7 cellular contexts compared by ENCODE assay signal in genomic region chr20:52193133-52193532, GRCh38. TPM values are rescaled to one million over a fixed set of nuclear protein-coding genes. Genes with fewer than 3 reads are reported as not detected.
A peak's percentile ranks its signal among the peaks of the same experiment; 100 is the strongest.
DNase-seq lines count a peak whose midpoint lies in the region; ATAC-seq, FAIRE-seq and TF ChIP-seq lines count a peak whose summit lies in the region.

No MANE protein-coding gene starts in this region.

- TF ChIP-seq CTCF in H1 (IDR thresholded peaks at IDR 0.05; ENCODE audit: control extremely low read depth in 1 of 3, insufficient read depth in 1 of 3, low read depth in 1 of 3, low read length in 3 of 3), result no peak

- peaks cover 2% of the 10 kb centered on the region; the same call in 1 of the 2 replicates for H3K79me1 ChIP-seq in H1 (ENCODE audit: low read depth, low read length)

- CTCF ChIA-PET in CD8-positive, alpha-beta memory T cell (lab: Charles Lee), result no interaction called here
- CTCF ChIA-PET in H1 (lab: Charles Lee; ENCODE audit: partially characterized antibody), result interaction anchor here (1.2 kb wide), 1 partner anchor 40 kb away, joined by 3 read pairs; no protein-coding TSS in a partner anchor

- H3K4ac ChIP-seq in H1 (replicated peaks; ENCODE audit: insufficient read length, low read depth, low read length), result no peak overlapping the region

- no peak overlapping the region for H2BK20ac ChIP-seq in H1 (ENCODE audit: low read length)

- TF ChIP-seq EP300 in H1 (IDR thresholded peaks at IDR 0.05; ENCODE audit: borderline replicate concordance in 1 of 2, low read depth in 2 of 2, low read length in 2 of 2), result no peak

- peaks cover 17% of the 10 kb centered on the region for H3K4me1 ChIP-seq in CD8-positive, alpha-beta memory T cell (ENCODE audit: insufficient read depth, low read length)
- H3K4me1 ChIP-seq in H1 (replicated peaks in 1 of 4; ENCODE audit: control insufficient read depth in 3 of 4, insufficient read depth in 4 of 4, low read length in 3 of 4), result peaks cover 0 to 7% (median 2%) of the 10 kb centered on the region in 4 experiments; a peak in 4 of 7 replicates

- POLR2A ChIA-PET in CD8-positive, alpha-beta memory T cell (lab: Charles Lee), result no interaction called here
- POLR2A ChIA-PET in H1 (lab: Charles Lee; ENCODE audit: partially characterized antibody), result interaction anchor here (0.7 kb wide), 1 partner anchor 11 kb away, joined by 3 read pairs; no protein-coding TSS in a partner anchor

- H3K27ac ChIP-seq in CD8-positive, alpha-beta memory T cell (ENCODE audit: low read depth, low read length), result no peak overlapping the region
- H3K27ac ChIP-seq in H1 (ENCODE audit: low read depth, low read length), result no peak overlapping the region

- peaks cover 0 to 9% (median 0%) of the 10 kb centered on the region in 3 donors for H3K36me3 Mint-ChIP-seq in CD8-positive, alpha-beta memory T cell

- no peak overlapping the region for H2BK5ac ChIP-seq in H1 (ENCODE audit: low read depth, low read length)

- H2BK120ac ChIP-seq in H1 (replicated peaks; ENCODE audit: low read depth, low read length), result no peak overlapping the region

- no peak overlapping the region for H2AFZ ChIP-seq in H1 (ENCODE audit: low read length)

- peak overlapping the region in 6 of 7 donors; percentile 88 to 96 (median 92) for H3K4me3 Mint-ChIP-seq in CD8-positive, alpha-beta memory T cell

- H3K27me3 Mint-ChIP-seq in CD8-positive, alpha-beta memory T cell, result no peaks in the 10 kb centered on the region

- H2BK15ac ChIP-seq in H1 (ENCODE audit: low read length), result no peak overlapping the region

- no peaks in the 10 kb centered on the region for H3K36me3 ChIP-seq in CD8-positive, alpha-beta memory T cell (ENCODE audit: insufficient read depth, low read length)
- no peaks in the 10 kb centered on the region for H3K36me3 ChIP-seq in H1 (ENCODE audit: control insufficient read depth in 2 of 4, insufficient read depth in 4 of 4, low read length in 3 of 4)

- H2AK5ac ChIP-seq in H1 (ENCODE audit: low read depth, low read length), result no peak overlapping the region

- no peaks in the 10 kb centered on the region for H3K9me3 ChIP-seq in CD8-positive, alpha-beta memory T cell (ENCODE audit: low read length)
- H3K9me3 ChIP-seq in H1 (ENCODE audit: insufficient read depth in 2 of 2, low read depth in 1 of 2, low read length in 1 of 2), result no peaks in the 10 kb centered on the region

- peak overlapping the region in 1 of 2 experiments; percentile 91; a peak in 2 of 4 replicates for H3K4me2 ChIP-seq in H1 (ENCODE audit: insufficient read depth in 1 of 2, low read depth in 2 of 2, low read length in 2 of 2)

- no peak overlapping the region for H3K4me3 ChIP-seq in CD8-positive, alpha-beta memory T cell (ENCODE audit: low read length)
- H3K4me3 ChIP-seq in H1 (ENCODE audit: extremely low read depth in 1 of 4, insufficient read depth in 2 of 4, low read depth in 3 of 4, low read length in 4 of 4), result 0 out of 8 replicates have a peak overlapping the region, but pooled peaks of 1 of the 4 experiments have one; percentile 86

- no peak overlapping the region for H3K56ac ChIP-seq in H1 (replicated peaks; ENCODE audit: insufficient read length, low read depth, low read length)

- ATAC-seq in HG02678 (IDR thresholded peaks at IDR 0.05; ENCODE audit: unreplicated experiment), result no peak

- no peak overlapping the region for H4K5ac ChIP-seq in H1 (ENCODE audit: insufficient read length, low read depth, low read length)

- peak overlapping the region in 7 of 8 donors; percentile 31 to 98 (median 90) for H3K27ac Mint-ChIP-seq in CD8-positive, alpha-beta memory T cell

- no peak for TF ChIP-seq POLR2A in H1 (IDR thresholded peaks at IDR 0.05; ENCODE audit: control extremely low read depth in 1 of 2, low read depth in 2 of 2, low read length in 2 of 2)

- peaks cover 20 to 26% (median 25%) of the 10 kb centered on the region in 3 donors for H3K4me1 Mint-ChIP-seq in CD8-positive, alpha-beta memory T cell

- no peaks in the 10 kb centered on the region for H3K9me3 Mint-ChIP-seq in CD8-positive, alpha-beta memory T cell

- H4K91ac ChIP-seq in H1 (replicated peaks; ENCODE audit: insufficient read length, low read length), result no peak overlapping the region

- H2BK12ac ChIP-seq in H1 (ENCODE audit: low read depth, low read length), result no peak overlapping the region

- H3K14ac ChIP-seq in H1 (ENCODE audit: insufficient read length), result no peak overlapping the region

- H3K23ac ChIP-seq in H1 (ENCODE audit: insufficient read length), result no peak overlapping the region

- no peak for FAIRE-seq in H1 (lab: Jason Lieb, UNC)

- TF ChIP-seq RAD21 in H1 (IDR thresholded peaks at IDR 0.05 in 1 of 2, conservative IDR thresholded peaks at IDR 0.05 in 1 of 2; ENCODE audit: low read depth in 2 of 2, low read length in 2 of 2), result no peak

- peaks cover 7% of the 10 kb centered on the region for H3K23me2 ChIP-seq in H1 (ENCODE audit: low read depth, low read length)

- WGBS in H1 (ENCODE audit: extremely low coverage in 1 of 2, insufficient coverage in 1 of 2, insufficient read length in 1 of 2, insufficient replicate concordance in 2 of 2, low coverage in 1 of 2, low lambda C conversion rate in 2 of 2, missing lambda C conversion rate in 1 of 2), 2 experiments, result 93% methylated on average over 1 of the region's 1 CpG; no CpG with 5 or more reads in 1 of the 2 experiments

- peak overlapping the region; percentile 5; the same call in 1 of the 2 replicates for H3K18ac ChIP-seq in H1 (ENCODE audit: extremely low read depth, low read length)

- no peak for DNase-seq in CD8-positive, alpha-beta memory T cell
- DNase-seq in DMS79 treated with DMSO at 0.1 percent for 48 hours (lab: John Stamatoyannopoulos, UW) (peak; percentile 59), NCI-H524 (lab: John Stamatoyannopoulos, UW) (peak; percentile 44 to 83), H1 (ENCODE audit: low read depth in 1 of 2, low spot score in 2 of 2) (no peak), NCI-H146 treated with DMSO at 0.1 percent for 48 hours (lab: John Stamatoyannopoulos, UW; ENCODE audit: unreplicated experiment) (no peak), HPDE6-E6E7 (ENCODE audit: extremely low spot score) (no peak)

- no peaks in the 10 kb centered on the region for H4K20me1 ChIP-seq in H1 (replicated peaks in 1 of 2; ENCODE audit: control insufficient read depth in 1 of 2, insufficient read depth in 2 of 2, low read length in 2 of 2)

- H4K8ac ChIP-seq in H1 (ENCODE audit: extremely low read depth, insufficient read depth, low read length), result no peak overlapping the region

- peaks cover 0 to 19% of the 10 kb centered on the region in 2 experiments; a peak in 3 of 4 replicates for H3K79me2 ChIP-seq in H1 (ENCODE audit: control insufficient read depth in 1 of 2, insufficient read depth in 2 of 2, low read length in 2 of 2)

- H3K27me3 ChIP-seq in CD8-positive, alpha-beta memory T cell (ENCODE audit: insufficient read depth, low read length, poor library complexity, severe bottlenecking), result no peaks in the 10 kb centered on the region
- no peaks in the 10 kb centered on the region for H3K27me3 ChIP-seq in H1 (replicated peaks in 1 of 4; ENCODE audit: control insufficient read depth in 3 of 4, extremely low read depth in 1 of 4, insufficient read depth in 3 of 4, low read length in 3 of 4)

- H3K9ac ChIP-seq in H1 (replicated peaks in 1 of 4; ENCODE audit: extremely low read depth in 1 of 4, low read depth in 3 of 4, low read length in 3 of 4), result no peak overlapping the region

TF ChIP-seq in H1, 55 proteins besides CTCF, POLR2A, EP300 and RAD21 (continues in another document):
- no peak for TF ChIP-seq BACH1 (IDR thresholded peaks at IDR 0.05; ENCODE audit: low read length)
- TF ChIP-seq KDM1A (IDR thresholded peaks at IDR 0.05; ENCODE audit: borderline replicate concordance, low read length), result no peak
- TF ChIP-seq SIRT6 (IDR thresholded peaks at IDR 0.05; ENCODE audit: low read length), result no peak

RNA-seq across cellular contexts. Expression of gene ZFP64, which starts 1.6 kb away (rescaled TPM):
- 10 to 100 TPM; 11.6 to 11.9 TPM for total RNA-seq in CD8-positive, alpha-beta memory T cell
- polyA plus RNA-seq in CD8-positive, alpha-beta memory T cell, result 11.1 TPM
- total RNA-seq in H1 (2021; fragmentation: NEBNext Ultra II Directional; extraction: Animal tissue kit (Norgen Biotek cat#: 25700)), result 25.3 and 26.2 TPM in 2 replicates
- 43.7 and 46.1 TPM in 2 replicates for polyA plus RNA-seq in H1 (2011; rRNA removed)
- polyA plus RNA-seq in H1 (2011; cell fraction: cytosol; rRNA removed), result 33.6 TPM
- polyA plus RNA-seq in H1 (2011; cell fraction: nucleus; rRNA removed), result 37.7 TPM
- 15.3 to 26.8 TPM (median 25.1 TPM) in 4 replicates for polyA plus RNA-seq in H1 (2012, experiment 1 of 2)
- polyA plus RNA-seq in H1 (2012, experiment 2 of 2), result 17.4 TPM
- 14.2 TPM for polyA plus RNA-seq in H1 (2013, experiment 1 of 2)
- polyA plus RNA-seq in H1 (2013, experiment 2 of 2), result 15.0 TPM
- 79.3 and 83.1 TPM in 2 replicates for polyA minus RNA-seq in H1 (2011; rRNA and poly(A)+ RNA removed)
- 34.9 TPM for polyA minus RNA-seq in H1 (2011; cell fraction: cytosol; rRNA and poly(A)+ RNA removed)
- 85.0 TPM for polyA minus RNA-seq in H1 (2011; cell fraction: nucleus; rRNA and poly(A)+ RNA removed)

Comparison
In these comparisons a context has a peak if more than half of its experiments do, and no peak if none do; other contexts are left out.
1. DNase-seq: peak in DMS79 treated with DMSO at 0.1 percent for 48 hours (single experiment) and NCI-H524 (2 of 2); none in CD8-positive, alpha-beta memory T cell (0 of 5), H1 (0 of 2), NCI-H146 treated with DMSO at 0.1 percent for 48 hours (single experiment) and HPDE6-E6E7 (single experiment).